10 cellular contexts compared by ENCODE assay signal in genomic region chr17:67082110-67082509, GRCh38. TPM values are rescaled to one million over a fixed set of nuclear protein-coding genes. Genes with fewer than 3 reads are reported as not detected.
A peak's percentile ranks its signal among the peaks of the same experiment; 100 is the strongest.
DNase-seq lines count a peak whose midpoint lies in the region; ATAC-seq, FAIRE-seq and TF ChIP-seq lines count a peak whose summit lies in the region.
"Had no signal": no experiment of that assay in that cellular context is flagged by ENCODE, and none has a peak within 500 bp of the region (broad histone marks: within the 10 kb centered on the region; RNA-seq: fewer than 3 reads in every experiment).

No MANE protein-coding gene starts in this region.

- no peak overlapping the region for H3K4me3 ChIP-seq in psoas muscle

- no peak overlapping the region for H3K4me3 Mint-ChIP-seq in CD14-positive monocyte

- TF ChIP-seq CTCF in psoas muscle (IDR thresholded peaks at IDR 0.05) = no peak
- TF ChIP-seq CTCF in CD14-positive monocyte (IDR thresholded peaks at IDR 0.05) = no peak

- H3K4me1 Mint-ChIP-seq in CD14-positive monocyte = peaks cover 3% of the 10 kb centered on the region

- H3K27me3 Mint-ChIP-seq in CD14-positive monocyte (ENCODE audit: low read depth in 3 of 3) = peaks cover 0 to 1% (median 0%) of the 10 kb centered on the region in 3 donors

- intact Hi-C loops in psoas muscle (cut with DNase I) (no loop called here), CD14-positive monocyte (cut with micrococcal nuclease) (no loop called here)

- TF ChIP-seq POLR2A in GM18505 (IDR thresholded peaks at IDR 0.05; ENCODE audit: borderline replicate concordance, extremely low read depth, insufficient read depth, insufficient read length) = no peak

- peak; percentile 61 for ATAC-seq in GM18505 (IDR thresholded peaks at IDR 0.05; ENCODE audit: unreplicated experiment)
- peak; percentile 84 for ATAC-seq in GM21515 (IDR thresholded peaks at IDR 0.05; ENCODE audit: unreplicated experiment)
- peak; percentile 77 for ATAC-seq in HG03558 (IDR thresholded peaks at IDR 0.05; ENCODE audit: extremely low read depth, unreplicated experiment)
- ATAC-seq in psoas muscle = no peak

- H3K27ac Mint-ChIP-seq in CD14-positive monocyte = peak overlapping the region in 2 of 7 donors; percentile 15 to 57

- 73 to 80% (median 79%) methylated on average over 1 of the region's 1 CpG for WGBS in psoas muscle, 3 donors

- no peaks in the 10 kb centered on the region for H3K9me3 ChIP-seq in psoas muscle

- H3K36me3 ChIP-seq in psoas muscle (ENCODE audit: insufficient read depth in 1 of 2, low read depth in 1 of 2) = peaks cover 7 to 35% of the 10 kb centered on the region in 2 donors

- peaks cover 56 to 72% of the 10 kb centered on the region in 2 donors for H3K36me3 Mint-ChIP-seq in CD14-positive monocyte

- peaks cover 15% of the 10 kb centered on the region for H3K4me1 ChIP-seq in psoas muscle

- DNase-seq in psoas muscle (no peak), NCI-H1417 (lab: John Stamatoyannopoulos, UW) (no peak), CD14-positive monocyte (ENCODE audit: low spot score) (no peak)
- no peak for DNase-seq in stimulated activated CD4-positive, alpha-beta T cell treated with anti-CD3 and anti-CD28 coated beads, Interleukin-1b, Interleukin-23, amount 100 ng/mL, for 48 hours

- peak; percentile 9 for FAIRE-seq in islet of Langerhans (lab: Jason Lieb, UNC)

- H3K9me3 Mint-ChIP-seq in CD14-positive monocyte = peaks cover 0 to 2% (median 0%) of the 10 kb centered on the region in 7 donors

- no peak overlapping the region for H3K27ac ChIP-seq in psoas muscle

- no peaks in the 10 kb centered on the region for H3K27me3 ChIP-seq in psoas muscle (ENCODE audit: insufficient read depth in 3 of 3, low read length in 2 of 3)

RNA-seq across cellular contexts. Expression of gene CACNG1, which starts 37.8 kb away (rescaled TPM):
- total RNA-seq in psoas muscle = 100 to 1,000 TPM in 1 of 4 donors, 10 to 100 TPM in 3; 36.9 to 312 (median 57.7) TPM
- 100 to 1,000 TPM in 2 of 3 donors, 10 to 100 TPM in 1; 20.3 to 132 (median 110) TPM for polyA plus RNA-seq in psoas muscle
- polyA plus RNA-seq in CD14-positive monocyte = not detected
- total RNA-seq: pulmonary artery endothelial cell, subcutaneous adipose tissue had no signal

Comparison
In these comparisons a context has a peak if more than half of its experiments do, and no peak if none do; other contexts are left out.
1. ATAC-seq: peak in GM18505 (single experiment), GM21515 (single experiment) and HG03558 (single experiment); none in psoas muscle (0 of 4).
2. RNA of gene CACNG1, which starts 37.8 kb away (polyA plus RNA-seq): 20.3 to 132 TPM in psoas muscle; not detected in CD14-positive monocyte; every median in the first group is over 10 times any median in the second.